ENCODE assay signal across 18 cellular contexts in genomic region chr10:110636932-110637557, GRCh38. TPM values are rescaled to one million over a fixed set of nuclear protein-coding genes. Genes with fewer than 3 reads are reported as not detected.
DNase-seq lines count a peak whose midpoint lies in the region; ATAC-seq and TF ChIP-seq lines count a peak whose summit lies in the region.
"Had no signal": no experiment of that assay in that cellular context is flagged by ENCODE, and none has a peak within 500 bp of the region (broad histone marks: within the 10 kb centered on the region; RNA-seq: fewer than 3 reads in every experiment).

No MANE protein-coding gene starts in this region.

- POLR2A ChIA-PET in HEK293 (lab: Yijun Ruan, JAX): interaction anchor here (0.7 to 1.1 kb wide), 2 partner anchors 10 to 17 kb away, joined by 3 to 4 read pairs; no protein-coding TSS in a partner anchor
- POLR2A ChIA-PET in WTC11 (lab: Charles Lee): no interaction called here

- CTCF ChIA-PET in HEK293 (lab: Yijun Ruan, JAX) (interaction anchor here (0.6 to 1.6 kb wide), 5 partner anchors 26 to 76 kb away, joined by 3 to 8 read pairs (median 4); no protein-coding TSS in a partner anchor), WTC11 (lab: Charles Lee) (interaction anchor here (0.6 to 1.3 kb wide), 5 partner anchors 23 to 44 kb away, joined by 3 to 11 read pairs (median 4); no protein-coding TSS in a partner anchor)

- peaks cover 10% of the 10 kb centered on the region for H3K27me3 Mint-ChIP-seq in WTC11 (ENCODE audit: low read depth)

- H3K4me3 Mint-ChIP-seq in WTC11: no peak overlapping the region
- H3K4me3 Mint-ChIP-seq: activated T-cell treated with anti-CD3 and anti-CD28 coated beads, Interleukin-2, amount 50 U/mL, for 72 hours; natural killer cell; T-cell had no signal

- H3K9me3 ChIP-seq in HEK293 (ENCODE audit: control insufficient read depth, insufficient read depth, low read depth, low read length) (no peaks in the 10 kb centered on the region), right cardiac atrium (ENCODE audit: control insufficient read depth, low read length) (no peaks in the 10 kb centered on the region), skeletal muscle tissue (ENCODE audit: control insufficient read depth in 3 of 3, low read length in 3 of 3) (no peaks in the 10 kb centered on the region)

- H3K36me3 Mint-ChIP-seq in WTC11: no peaks in the 10 kb centered on the region
- H3K36me3 Mint-ChIP-seq: natural killer cell, T-cell had no signal

- 34% methylated on average over 6 of the region's 6 CpGs for WGBS in right cardiac atrium

- H3K36me3 ChIP-seq in HEK293 (ENCODE audit: control insufficient read depth in 2 of 2, insufficient read depth in 1 of 2, low read length in 2 of 2) (no peaks in the 10 kb centered on the region), skeletal muscle tissue (ENCODE audit: control insufficient read depth in 3 of 3, insufficient read depth in 3 of 3, low read length in 3 of 3) (no peaks in the 10 kb centered on the region)

- no peaks in the 10 kb centered on the region for H3K9me3 Mint-ChIP-seq in WTC11
- H3K9me3 Mint-ChIP-seq: activated T-cell treated with anti-CD3 and anti-CD28 coated beads, Interleukin-2, amount 50 U/mL, for 72 hours; natural killer cell; T-cell had no signal

- DNase-seq in WTC11 (ENCODE audit: low spot score) (no peak), right cardiac atrium (peak; percentile 32 to 80 (median 68)), NCI-H2081 treated with DMSO at 0.1 percent for 48 hours (lab: John Stamatoyannopoulos, UW) (no peak)
- no peak for DNase-seq in activated CD8-positive, alpha-beta memory T cell treated with anti-CD3 and anti-CD28 coated beads, Interleukin-2, amount 50 U/mL, for 48 hours
- DNase-seq: activated T-cell treated with anti-CD3 and anti-CD28 coated beads, Interleukin-2, amount 50 U/mL, for 72 hours; effector CD4-positive, alpha-beta T cell; natural killer cell; NCI-H1930; substantia nigra; T-cell had no signal

- intact Hi-C loops in right cardiac atrium (cut with DNase I): no loop called here

- no peak for TF ChIP-seq CTCF in HEK293 (tag by site-specific recombination; IDR thresholded peaks at IDR 0.05)
- no peak for TF ChIP-seq CTCF in WTC11 (IDR thresholded peaks at IDR 0.05)

- peak overlapping the region; percentile 48 to 73 (median 59) for H3K9ac ChIP-seq in skeletal muscle tissue (ENCODE audit: low read depth in 1 of 3, low read length in 3 of 3)
- H3K9ac ChIP-seq: KMS-11 had no signal

- H3K4me1 Mint-ChIP-seq in WTC11: peaks cover 31% of the 10 kb centered on the region

- H3K27me3 ChIP-seq in right cardiac atrium (ENCODE audit: control insufficient read depth, insufficient read depth): no peaks in the 10 kb centered on the region
- H3K27me3 ChIP-seq in skeletal muscle tissue (ENCODE audit: control insufficient read depth in 3 of 3, insufficient read depth in 3 of 3, low read length in 3 of 3): no peaks in the 10 kb centered on the region

- H3K4me3 ChIP-seq in HEK293 (ENCODE audit: low read depth, low read length) (no peak overlapping the region), right cardiac atrium (ENCODE audit: low read length) (no peak overlapping the region), skeletal muscle tissue (ENCODE audit: low read length in 3 of 3) (peak overlapping the region in 1 of 3 donors; percentile 46)
- H3K4me3 ChIP-seq: smooth muscle cell had no signal

- H3K27ac Mint-ChIP-seq in WTC11: no peak overlapping the region
- H3K27ac Mint-ChIP-seq: activated T-cell treated with anti-CD3 and anti-CD28 coated beads, Interleukin-2, amount 50 U/mL, for 72 hours; natural killer cell; T-cell had no signal

- ATAC-seq in WTC11 (peak; percentile 22), right cardiac atrium (peak; percentile 80 to 87), HG02885 (IDR thresholded peaks at IDR 0.05; ENCODE audit: poor library complexity, unreplicated experiment) (no peak), esophagus mucosa (no peak)
- ATAC-seq: activated CD4-positive, CD25-positive, alpha-beta regulatory T cell treated with anti-CD3 and anti-CD28 coated beads, Interleukin-2, amount 50 U/mL, for 24 hours; activated T-cell treated with anti-CD3 and anti-CD28 coated beads, Interleukin-2, amount 50 U/mL, for 72 hours; natural killer cell; T-cell had no signal

- peak overlapping the region; percentile 53 for H3K27ac ChIP-seq in HEK293 (ENCODE audit: extremely low read depth, low read depth, low read length)
- peak overlapping the region; percentile 83 for H3K27ac ChIP-seq in right cardiac atrium (ENCODE audit: low read length)
- peak overlapping the region; percentile 81 for H3K27ac ChIP-seq in skeletal muscle tissue (ENCODE audit: low read depth, low read length)
- H3K27ac ChIP-seq: C4-2B, KMS-11 had no signal

- H3K4me1 ChIP-seq in HEK293 (ENCODE audit: control insufficient read depth, insufficient read depth, low read length) (peaks cover 42% of the 10 kb centered on the region), right cardiac atrium (ENCODE audit: control insufficient read depth, insufficient read depth, low read length) (peaks cover 2% of the 10 kb centered on the region), skeletal muscle tissue (ENCODE audit: control insufficient read depth in 3 of 3, insufficient read depth in 3 of 3, low read length in 3 of 3) (peaks cover 19 to 32% (median 27%) of the 10 kb centered on the region in 3 donors)

TF ChIP-seq in HEK293, 187 proteins besides CTCF, POLR2A, EP300 and RAD21 (continues in another document):
- TF ChIP-seq PRDM1 (tag by site-specific recombination; IDR thresholded peaks at IDR 0.05): peak; percentile 53; the same call in 1 of the 2 replicates
- TF ChIP-seq PATZ1 (tag by site-specific recombination; IDR thresholded peaks at IDR 0.05): peak; percentile 79
- peak; percentile 91 for TF ChIP-seq ZNF366 (tag by site-specific recombination; conservative IDR thresholded peaks at IDR 0.05)
- no peak for TF ChIP-seq ZNF510 (tag by site-specific recombination; IDR thresholded peaks at IDR 0.05; ENCODE audit: insufficient replicate concordance)
- TF ChIP-seq KLF7 (tag by site-specific recombination; IDR thresholded peaks at IDR 0.05; ENCODE audit: borderline replicate concordance): no peak
- TF ChIP-seq GLIS1 (tag by site-specific recombination; IDR thresholded peaks at IDR 0.05): peak; percentile 97
- TF ChIP-seq ZNF76 (tag by site-specific recombination; IDR thresholded peaks at IDR 0.05; ENCODE audit: borderline replicate concordance, low read depth): peak; percentile 38; the same call in 1 of the 2 replicates
- TF ChIP-seq ZBTB7A (tag by site-specific recombination; IDR thresholded peaks at IDR 0.05; ENCODE audit: low read depth): 0 out of 2 replicates have a peak, but pooled peaks have one; percentile 37
- no peak for TF ChIP-seq ZNF792 (tag by site-specific recombination; IDR thresholded peaks at IDR 0.05)
- peak; percentile 90 for TF ChIP-seq OSR2 (tag by site-specific recombination; IDR thresholded peaks at IDR 0.05)

TF ChIP-seq in WTC11, 78 proteins besides CTCF, POLR2A, EP300 and RAD21 (continues in another document):
- no peak for TF ChIP-seq ATF3 (CRISPR knock-in tag; conservative IDR thresholded peaks at IDR 0.05)
- TF ChIP-seq ZNF138 (CRISPR knock-in tag; conservative IDR thresholded peaks at IDR 0.05): no peak
- TF ChIP-seq, protein P1, sequence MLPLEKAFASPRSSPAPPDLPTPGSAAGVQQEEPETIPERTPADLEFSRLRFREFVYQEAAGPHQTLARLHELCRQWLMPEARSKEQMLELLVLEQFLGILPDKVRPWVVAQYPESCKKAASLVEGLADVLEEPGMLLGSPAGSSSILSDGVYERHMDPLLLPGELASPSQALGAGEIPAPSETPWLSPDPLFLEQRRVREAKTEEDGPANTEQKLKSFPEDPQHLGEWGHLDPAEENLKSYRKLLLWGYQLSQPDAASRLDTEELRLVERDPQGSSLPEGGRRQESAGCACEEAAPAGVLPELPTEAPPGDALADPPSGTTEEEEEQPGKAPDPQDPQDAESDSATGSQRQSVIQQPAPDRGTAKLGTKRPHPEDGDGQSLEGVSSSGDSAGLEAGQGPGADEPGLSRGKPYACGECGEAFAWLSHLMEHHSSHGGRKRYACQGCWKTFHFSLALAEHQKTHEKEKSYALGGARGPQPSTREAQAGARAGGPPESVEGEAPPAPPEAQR (CRISPR knock-in tag; IDR thresholded peaks at IDR 0.05): no peak
- no peak for TF ChIP-seq ELF4 (CRISPR knock-in tag; IDR thresholded peaks at IDR 0.05; ENCODE audit: low read depth)
- no peak for TF ChIP-seq ARID4B (CRISPR knock-in tag; IDR thresholded peaks at IDR 0.05; ENCODE audit: borderline replicate concordance)

RNA-seq across cellular contexts. Expression of gene RBM20, which starts 7.1 kb away (rescaled TPM):
- total RNA-seq in WTC11 (2021) (0.37 to 0.52 TPM (median 0.41 TPM) in 3 replicates), right cardiac atrium (10 to 100 TPM; 51.5 to 92.0 (median 74.2) TPM), skeletal muscle tissue (6.3 TPM), esophagus mucosa (3.1 TPM)
- 34.3 TPM for polyA plus RNA-seq in right cardiac atrium

Comparison
In these comparisons a context has a peak if more than half of its experiments do, and no peak if none do; other contexts are left out.
1. ATAC-seq: peak in WTC11 (single experiment) and right cardiac atrium (2 of 2); none in HG02885 (single experiment) and esophagus mucosa (single experiment).
2. DNase-seq: peak in right cardiac atrium (3 of 3); none in WTC11 (single experiment), NCI-H2081 treated with DMSO at 0.1 percent for 48 hours (single experiment) and activated CD8-positive, alpha-beta memory T cell treated with anti-CD3 and anti-CD28 coated beads, Interleukin-2, amount 50 U/mL, for 48 hours (single experiment).
3. Of the 8 proteins assayed by ChIP-seq in both HEK293 and WTC11: peak only in HEK293: ZNF423; only in WTC11: none; in both: none; in neither: 7.
4. Peak in every context shown above with its lines, with median percentiles within 50 percentile points of each other: H3K27ac ChIP-seq.